ENCODE assay signal across 8 cellular contexts in the genomic region with DNA sequence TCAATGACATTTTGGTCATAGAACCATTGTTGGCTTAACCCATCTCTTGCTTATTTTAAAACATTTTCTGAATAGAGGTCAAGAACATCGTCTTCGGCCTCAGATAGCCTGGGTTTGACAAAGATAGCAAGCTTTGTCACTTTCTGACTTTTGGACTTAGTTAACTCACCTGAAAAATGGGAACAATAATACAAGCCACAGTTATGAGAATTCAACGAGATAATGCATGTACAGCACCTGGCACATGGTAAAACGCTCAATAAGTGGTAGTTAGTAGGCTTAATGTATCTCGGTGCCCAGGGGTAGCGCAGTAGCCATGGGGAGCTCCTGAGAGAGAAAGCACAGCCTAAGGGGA. TPM values are rescaled to one million over a fixed set of nuclear protein-coding genes. Genes with fewer than 3 reads are reported as not detected.
A peak's percentile ranks its signal among the peaks of the same experiment; 100 is the strongest.
DNase-seq lines count a peak whose midpoint lies in the region; ATAC-seq and TF ChIP-seq lines count a peak whose summit lies in the region.

No MANE protein-coding gene starts in this region.

- H3K9me3 ChIP-seq in heart right ventricle = no peaks in the 10 kb centered on the region
- H3K9me3 ChIP-seq in right lobe of liver = no peaks in the 10 kb centered on the region

- H3K4me3 ChIP-seq in heart right ventricle (peak overlapping the region; percentile 77 to 98 (median 92)), right lobe of liver (peak overlapping the region; percentile 87 to 99 (median 99)), urinary bladder (ENCODE audit: low read depth, low read length) (peak overlapping the region; percentile 99)

- ATAC-seq in heart right ventricle = no peak
- no peak for ATAC-seq in left cardiac atrium
- ATAC-seq in activated naive CD8-positive, alpha-beta T cell treated with anti-CD3 and anti-CD28 coated beads, Interleukin-2, amount 50 U/mL, for 24 hours = no peak
- ATAC-seq in right lobe of liver = no peak

- DNase-seq in heart right ventricle (no peak), left cardiac atrium (no peak), right lobe of liver (no peak), NCI-H187 (lab: John Stamatoyannopoulos, UW) (no peak), activated gamma-delta T cell treated with Interleukin-2 at 50 U/mL for 16 hours (no peak), superior temporal gyrus (ENCODE audit: extremely low spot score) (no peak)
- DNase-seq in activated naive CD8-positive, alpha-beta T cell treated with anti-CD3 and anti-CD28 coated beads, Interleukin-2, amount 50 U/mL, for 24 hours = no peak

- 39 to 41% methylated on average over 6 of the region's 6 CpGs for WGBS in heart right ventricle, 2 donors
- WGBS in right lobe of liver (ENCODE audit: insufficient coverage, low coverage, low lambda C conversion rate, missing lambda C conversion rate) = 26% methylated on average over 6 of the region's 6 CpGs
- 38% methylated on average over 6 of the region's 6 CpGs for WGBS in urinary bladder

- H3K4me1 ChIP-seq in heart right ventricle (peaks cover 2 to 61% (median 50%) of the 10 kb centered on the region in 9 donors), right lobe of liver (peaks cover 0 to 28% (median 12%) of the 10 kb centered on the region in 4 donors), urinary bladder (ENCODE audit: insufficient read depth) (peaks cover 5% of the 10 kb centered on the region)

- peak overlapping the region; percentile 87 for H3K4me3 Mint-ChIP-seq in activated naive CD8-positive, alpha-beta T cell treated with anti-CD3 and anti-CD28 coated beads, Interleukin-2, amount 50 U/mL, for 24 hours

- intact Hi-C loops in heart right ventricle (cut with DNase I) (loop anchor here in 4 of 10 donors (10.0 kb wide), 2 partner anchors 171 to 181 kb away; no protein-coding TSS in a partner anchor), left cardiac atrium (cut with DNase I) (no loop called here), right lobe of liver (cut with DNase I) (loop anchor here in 1 of 2 donors (10.0 kb wide), 1 partner anchor 71 kb away; no protein-coding TSS in a partner anchor)

- peak overlapping the region; percentile 90 for H3K27ac Mint-ChIP-seq in activated naive CD8-positive, alpha-beta T cell treated with anti-CD3 and anti-CD28 coated beads, Interleukin-2, amount 50 U/mL, for 24 hours

- peaks cover 0 to 23% (median 0%) of the 10 kb centered on the region in 9 donors for H3K36me3 ChIP-seq in heart right ventricle
- H3K36me3 ChIP-seq in right lobe of liver = peaks cover 0 to 14% (median 2%) of the 10 kb centered on the region in 4 donors
- H3K36me3 ChIP-seq in urinary bladder (ENCODE audit: insufficient read depth) = no peaks in the 10 kb centered on the region

- H3K27ac ChIP-seq in heart right ventricle = peak overlapping the region; percentile 33 to 82 (median 70)
- H3K27ac ChIP-seq in right lobe of liver = peak overlapping the region; percentile 33 to 61 (median 58)
- peak overlapping the region; percentile 14 for H3K27ac ChIP-seq in urinary bladder (ENCODE audit: low read depth)

- H3K36me3 Mint-ChIP-seq in activated naive CD8-positive, alpha-beta T cell treated with anti-CD3 and anti-CD28 coated beads, Interleukin-2, amount 50 U/mL, for 24 hours (ENCODE audit: low read depth) = peaks cover 8% of the 10 kb centered on the region

- TF ChIP-seq POLR2A in right lobe of liver (IDR thresholded peaks at IDR 0.05) = no peak

- no peaks in the 10 kb centered on the region for H3K27me3 Mint-ChIP-seq in activated naive CD8-positive, alpha-beta T cell treated with anti-CD3 and anti-CD28 coated beads, Interleukin-2, amount 50 U/mL, for 24 hours

- H3K27me3 ChIP-seq in heart right ventricle = no peaks in the 10 kb centered on the region
- no peaks in the 10 kb centered on the region for H3K27me3 ChIP-seq in right lobe of liver

- no peaks in the 10 kb centered on the region for H3K9me3 Mint-ChIP-seq in activated naive CD8-positive, alpha-beta T cell treated with anti-CD3 and anti-CD28 coated beads, Interleukin-2, amount 50 U/mL, for 24 hours

- peaks cover 59% of the 10 kb centered on the region for H3K4me1 Mint-ChIP-seq in activated naive CD8-positive, alpha-beta T cell treated with anti-CD3 and anti-CD28 coated beads, Interleukin-2, amount 50 U/mL, for 24 hours

- no peak for TF ChIP-seq CTCF in heart right ventricle (IDR thresholded peaks at IDR 0.05)
- no peak for TF ChIP-seq CTCF in right lobe of liver (IDR thresholded peaks at IDR 0.05)

RNA-seq across cellular contexts. Expression of gene COPS7B, which starts 0.4 kb away (rescaled TPM):
- 10 to 100 TPM; 17.1 to 25.3 (median 19.8) TPM for total RNA-seq in heart right ventricle
- 10 to 100 TPM; 15.9 to 16.8 TPM for polyA plus RNA-seq in heart right ventricle
- total RNA-seq in left cardiac atrium = 10 to 100 TPM; 15.6 to 16.9 TPM
- 10 to 100 TPM in 5 of 6 experiments, 1 to 10 TPM in 1; 8.9 to 21.4 (median 12.7) TPM for total RNA-seq in right lobe of liver
- 32.1 TPM for total RNA-seq in urinary bladder
- 33.2 TPM for polyA plus RNA-seq in urinary bladder

RNA-seq across cellular contexts. Expression of gene PDE6D, which starts 4.7 kb away (rescaled TPM):
- 10 to 100 TPM; 11.4 to 23.3 (median 18.4) TPM for total RNA-seq in heart right ventricle
- polyA plus RNA-seq in heart right ventricle = 10 to 100 TPM; 14.8 to 31.2 TPM
- 10 to 100 TPM; 16.6 to 18.8 TPM for total RNA-seq in left cardiac atrium
- total RNA-seq in right lobe of liver = 10 to 100 TPM in 1 of 6 experiments, 1 to 10 TPM in 5; 7.1 to 10.4 (median 8.3) TPM
- 27.0 TPM for total RNA-seq in urinary bladder
- polyA plus RNA-seq in urinary bladder = 40.6 TPM

Comparison
In these comparisons a context has a peak if more than half of its experiments do, and no peak if none do; other contexts are left out.
1. H3K27ac ChIP-seq: peak in every context shown above with its lines; median percentile 70 in heart right ventricle; 58 in right lobe of liver; 14 in urinary bladder.